In the genomic region with DNA sequence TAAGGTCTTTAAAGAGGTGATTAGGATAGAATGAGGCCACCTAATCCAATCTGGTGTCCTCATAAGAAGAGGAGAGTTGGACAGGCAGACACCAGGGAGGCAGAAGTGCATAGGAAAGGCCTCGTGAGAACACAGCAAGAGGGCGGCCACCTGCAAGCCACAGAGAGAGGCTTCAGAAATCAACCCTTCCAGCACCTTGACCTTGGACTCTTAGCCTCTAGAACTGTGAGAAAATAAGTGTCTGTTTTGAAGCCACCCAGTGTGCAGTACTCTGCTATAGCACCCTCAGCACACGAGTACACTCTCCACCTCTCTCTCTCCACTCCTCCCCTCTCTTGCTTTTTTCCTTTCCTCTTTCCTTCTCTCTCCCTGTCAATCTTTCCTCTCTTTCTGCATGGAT, we compare ENCODE assay signal across 14 cellular contexts.
DNase-seq lines count a peak whose midpoint lies in the region; ATAC-seq and TF ChIP-seq lines count a peak whose summit lies in the region.
"Had no signal": no experiment of that assay in that cellular context is flagged by ENCODE, and none has a peak within 500 bp of the region (broad histone marks: within the 10 kb centered on the region; RNA-seq: fewer than 3 reads in every experiment).

No MANE protein-coding gene starts in this region.

- no peak for ATAC-seq in stimulated activated naive CD8-positive, alpha-beta T cell treated with anti-CD3 and anti-CD28 coated beads, Interleukin-15, Interleukin-2, amounts not matched to agents 100 U/mL and 50 U/mL, for 24 hours
- peak; percentile 33 for ATAC-seq in HG02610 (IDR thresholded peaks at IDR 0.05; ENCODE audit: unreplicated experiment)
- ATAC-seq: foreskin keratinocyte had no signal

- H3K36me3 ChIP-seq in SU-DHL-6 (ENCODE audit: low read length): peaks cover 16% of the 10 kb centered on the region; the same call in 1 of the 2 replicates

- DNase-seq in stimulated activated naive CD8-positive, alpha-beta T cell treated with anti-CD3 and anti-CD28 coated beads, Interleukin-15, Interleukin-2, amounts not matched to agents 100 U/mL and 50 U/mL, for 24 hours: no peak
- no peak for DNase-seq in activated CD4-positive, CD25-positive, alpha-beta regulatory T cell treated with anti-CD3 and anti-CD28 coated beads, Interleukin-2, amount 50 U/mL, for 72 hours
- DNase-seq in DMS 273 treated with DMSO at 0.1 percent for 48 hours (lab: John Stamatoyannopoulos, UW) (no peak), NCI-H128 (lab: John Stamatoyannopoulos, UW; ENCODE audit: unreplicated experiment) (no peak), OCI-M2 (lab: John Stamatoyannopoulos, UW; ENCODE audit: unreplicated experiment) (no peak)
- DNase-seq: C1 segment of cervical spinal cord, foreskin keratinocyte, lower lobe of right lung, NCI-H1417 had no signal

- H3K9me3 Mint-ChIP-seq in stimulated activated naive CD8-positive, alpha-beta T cell treated with anti-CD3 and anti-CD28 coated beads, Interleukin-15, Interleukin-2, amounts not matched to agents 100 ng/mL and 50 ng/mL, for 24 hours: no peaks in the 10 kb centered on the region

- peak overlapping the region; percentile 100 for H3K27ac ChIP-seq in SU-DHL-6 (ENCODE audit: low read depth, low read length)
- H3K27ac ChIP-seq: cardiac muscle cell, foreskin keratinocyte, lower lobe of right lung had no signal

- H3K27me3 Mint-ChIP-seq in stimulated activated naive CD8-positive, alpha-beta T cell treated with anti-CD3 and anti-CD28 coated beads, Interleukin-15, Interleukin-2, amounts not matched to agents 100 ng/mL and 50 ng/mL, for 24 hours: no peaks in the 10 kb centered on the region

- no peaks in the 10 kb centered on the region for H4K20me1 ChIP-seq in SU-DHL-6 (ENCODE audit: low read depth, low read length)

- H3K4me3 ChIP-seq in SU-DHL-6 (ENCODE audit: insufficient read depth, low read length, poor library complexity, severe bottlenecking): peak overlapping the region; percentile 42
- H3K4me3 ChIP-seq: cardiac muscle cell, lower lobe of right lung, skin epidermis had no signal

- peak overlapping the region; percentile 92 for H3K4me2 ChIP-seq in SU-DHL-6 (ENCODE audit: low read depth, low read length, poor library complexity, severe bottlenecking)

- H3K36me3 Mint-ChIP-seq in stimulated activated naive CD8-positive, alpha-beta T cell treated with anti-CD3 and anti-CD28 coated beads, Interleukin-15, Interleukin-2, amounts not matched to agents 100 ng/mL and 50 ng/mL, for 24 hours (ENCODE audit: low read depth): peaks cover 16% of the 10 kb centered on the region

- no peaks in the 10 kb centered on the region for H3K79me2 ChIP-seq in SU-DHL-6 (ENCODE audit: insufficient read depth, low read length)

- no peak for TF ChIP-seq CTCF in SU-DHL-6 (IDR thresholded peaks at IDR 0.05; ENCODE audit: insufficient read depth, low read length, poor library complexity, severe bottlenecking)

- peaks cover 31% of the 10 kb centered on the region for H3K4me1 Mint-ChIP-seq in stimulated activated naive CD8-positive, alpha-beta T cell treated with anti-CD3 and anti-CD28 coated beads, Interleukin-15, Interleukin-2, amounts not matched to agents 100 ng/mL and 50 ng/mL, for 24 hours (ENCODE audit: low read depth)

- no peaks in the 10 kb centered on the region for H3K9me2 ChIP-seq in SU-DHL-6 (replicated peaks; ENCODE audit: insufficient read depth, low read length)

- peak overlapping the region; percentile 71 for H3K9ac ChIP-seq in SU-DHL-6 (ENCODE audit: low read length)

- H3K9me3 ChIP-seq in SU-DHL-6 (ENCODE audit: insufficient read depth, low read length): no peaks in the 10 kb centered on the region
- H3K9me3 ChIP-seq: lower lobe of right lung had no signal

- peak overlapping the region; percentile 51 for H3K27ac Mint-ChIP-seq in stimulated activated naive CD8-positive, alpha-beta T cell treated with anti-CD3 and anti-CD28 coated beads, Interleukin-15, Interleukin-2, amounts not matched to agents 100 ng/mL and 50 ng/mL, for 24 hours

- peaks cover 43% of the 10 kb centered on the region for H3F3A ChIP-seq in SU-DHL-6 (ENCODE audit: insufficient read depth)

- H2AFZ ChIP-seq in SU-DHL-6 (ENCODE audit: low read depth, low read length, severe bottlenecking): no peak overlapping the region

- no peaks in the 10 kb centered on the region for H3K27me3 ChIP-seq in SU-DHL-6 (ENCODE audit: low read length)
- H3K27me3 ChIP-seq: cardiac muscle cell, foreskin keratinocyte had no signal

- H3K4me3 Mint-ChIP-seq in stimulated activated naive CD8-positive, alpha-beta T cell treated with anti-CD3 and anti-CD28 coated beads, Interleukin-15, Interleukin-2, amounts not matched to agents 100 ng/mL and 50 ng/mL, for 24 hours: no peak overlapping the region
